1 cellular context compared by ENCODE assay signal in genomic region chr3:186427627-186428026, GRCh38.
TF ChIP-seq lines count a peak whose summit lies in the region.

No MANE protein-coding gene starts in this region.

TF ChIP-seq in GM23338, 12 proteins besides CTCF, POLR2A, EP300 and RAD21 (continued from another document):
- no peak for TF ChIP-seq REST (IDR thresholded peaks at IDR 0.05; ENCODE audit: unreplicated experiment)
- no peak for TF ChIP-seq ETS1 (IDR thresholded peaks at IDR 0.05)
- no peak for TF ChIP-seq EZH2 (IDR thresholded peaks at IDR 0.05; ENCODE audit: low read depth, unreplicated experiment)
